ENCODE assay signal across 15 cellular contexts in genomic region chr6:159056432-159056831, GRCh38. TPM values are rescaled to one million over a fixed set of nuclear protein-coding genes. Genes with fewer than 3 reads are reported as not detected.
DNase-seq lines count a peak whose midpoint lies in the region; ATAC-seq and TF ChIP-seq lines count a peak whose summit lies in the region.
"Had no signal": no experiment of that assay in that cellular context is flagged by ENCODE, and none has a peak within 500 bp of the region (broad histone marks: within the 10 kb centered on the region; RNA-seq: fewer than 3 reads in every experiment).

No MANE protein-coding gene starts in this region.

- H3K27ac Mint-ChIP-seq in activated naive CD4-positive, alpha-beta T cell treated with anti-CD3 and anti-CD28 coated beads for 36 hours = peak overlapping the region; percentile 91
- peak overlapping the region; percentile 81 for H3K27ac Mint-ChIP-seq in dendritic cell treated with granulocyte-macrophage colony-stimulating factor and Interleukin-4, amounts not matched to agents 40 ng/mL and 50 ng/mL, for 4 days
- peak overlapping the region; percentile 84 to 89 for H3K27ac Mint-ChIP-seq in stimulated activated naive CD8-positive, alpha-beta T cell treated with anti-CD3 and anti-CD28 coated beads, Interleukin-15, amount 100 ng/mL, for 72 hours
- H3K27ac Mint-ChIP-seq in chondrocyte (ENCODE audit: unreplicated experiment) = no peak overlapping the region

- H3K4me1 ChIP-seq in NT2/D1 (ENCODE audit: insufficient read depth, insufficient read length) = peaks cover 4% of the 10 kb centered on the region
- H3K4me1 ChIP-seq: vagina had no signal

- H3K9ac ChIP-seq in NT2/D1 (ENCODE audit: insufficient read length, low read depth) = no peak overlapping the region

- no peak overlapping the region for H3K4me3 ChIP-seq in NT2/D1 (ENCODE audit: insufficient read length, low read depth)
- H3K4me3 ChIP-seq: esophagus squamous epithelium, vagina had no signal

- H3K9me3 ChIP-seq in NT2/D1 (ENCODE audit: insufficient read depth, low read length) = no peaks in the 10 kb centered on the region; the same call in 1 of the 2 replicates
- H3K9me3 ChIP-seq: esophagus squamous epithelium, heart right ventricle, vagina had no signal

- peaks cover 64% of the 10 kb centered on the region for H3K4me1 Mint-ChIP-seq in activated naive CD4-positive, alpha-beta T cell treated with anti-CD3 and anti-CD28 coated beads for 36 hours (ENCODE audit: low read depth)
- peaks cover 70% of the 10 kb centered on the region for H3K4me1 Mint-ChIP-seq in dendritic cell treated with granulocyte-macrophage colony-stimulating factor and Interleukin-4, amounts not matched to agents 40 ng/mL and 50 ng/mL, for 4 days (ENCODE audit: low read depth)
- H3K4me1 Mint-ChIP-seq in stimulated activated naive CD8-positive, alpha-beta T cell treated with anti-CD3 and anti-CD28 coated beads, Interleukin-15, amount 100 ng/mL, for 72 hours = peaks cover 90% of the 10 kb centered on the region
- no peaks in the 10 kb centered on the region for H3K4me1 Mint-ChIP-seq in chondrocyte (ENCODE audit: low read depth)

- no peaks in the 10 kb centered on the region for H3K36me3 ChIP-seq in NT2/D1 (ENCODE audit: insufficient read depth, insufficient read length, low read length)
- H3K36me3 ChIP-seq: esophagus squamous epithelium, heart right ventricle, vagina had no signal

- TF ChIP-seq CTCF in chondrocyte (IDR thresholded peaks at IDR 0.05) = no peak

- H3K9me3 Mint-ChIP-seq in activated naive CD4-positive, alpha-beta T cell treated with anti-CD3 and anti-CD28 coated beads for 36 hours = no peaks in the 10 kb centered on the region
- no peaks in the 10 kb centered on the region for H3K9me3 Mint-ChIP-seq in dendritic cell treated with granulocyte-macrophage colony-stimulating factor and Interleukin-4, amounts not matched to agents 40 ng/mL and 50 ng/mL, for 4 days
- peaks cover 4 to 6% of the 10 kb centered on the region in 2 donors for H3K9me3 Mint-ChIP-seq in stimulated activated naive CD8-positive, alpha-beta T cell treated with anti-CD3 and anti-CD28 coated beads, Interleukin-15, amount 100 ng/mL, for 72 hours
- H3K9me3 Mint-ChIP-seq in chondrocyte (ENCODE audit: low read depth) = no peaks in the 10 kb centered on the region

- CTCF ChIA-PET in activated naive CD4-positive, alpha-beta T cell treated with anti-CD3 and anti-CD28 coated beads for 36 hours (lab: Charles Lee) = interaction anchor here (0.6 to 4.8 kb wide), 5 partner anchors 12 to 47 kb away, joined by 3 to 26 read pairs (median 6); partner anchors contain the start of gene TAGAP

- peak overlapping the region; percentile 22 for H3K4me3 Mint-ChIP-seq in activated naive CD4-positive, alpha-beta T cell treated with anti-CD3 and anti-CD28 coated beads for 36 hours
- peak overlapping the region; percentile 68 for H3K4me3 Mint-ChIP-seq in dendritic cell treated with granulocyte-macrophage colony-stimulating factor and Interleukin-4, amounts not matched to agents 40 ng/mL and 50 ng/mL, for 4 days
- peak overlapping the region; percentile 68 to 85 for H3K4me3 Mint-ChIP-seq in stimulated activated naive CD8-positive, alpha-beta T cell treated with anti-CD3 and anti-CD28 coated beads, Interleukin-15, amount 100 ng/mL, for 72 hours
- no peak overlapping the region for H3K4me3 Mint-ChIP-seq in chondrocyte (ENCODE audit: unreplicated experiment)

- no peaks in the 10 kb centered on the region for H3K27me3 Mint-ChIP-seq in activated naive CD4-positive, alpha-beta T cell treated with anti-CD3 and anti-CD28 coated beads for 36 hours (ENCODE audit: low read depth)
- H3K27me3 Mint-ChIP-seq in dendritic cell treated with granulocyte-macrophage colony-stimulating factor and Interleukin-4, amounts not matched to agents 40 ng/mL and 50 ng/mL, for 4 days = no peaks in the 10 kb centered on the region
- no peaks in the 10 kb centered on the region for H3K27me3 Mint-ChIP-seq in stimulated activated naive CD8-positive, alpha-beta T cell treated with anti-CD3 and anti-CD28 coated beads, Interleukin-15, amount 100 ng/mL, for 72 hours
- peaks cover 37% of the 10 kb centered on the region for H3K27me3 Mint-ChIP-seq in chondrocyte (ENCODE audit: low read depth)

- no peak for ATAC-seq in stimulated activated naive CD8-positive, alpha-beta T cell treated with anti-CD3 and anti-CD28 coated beads, Interleukin-15, amount 100 ng/mL, for 72 hours

- DNase-seq in activated naive CD4-positive, alpha-beta T cell treated with anti-CD3 and anti-CD28 coated beads for 36 hours = no peak
- no peak for DNase-seq in activated naive CD4-positive, alpha-beta T cell treated with anti-CD3 and anti-CD28 coated beads, Interleukin-2, amount 50 U/mL, for 16 hours
- DNase-seq in NT2/D1 (ENCODE audit: low read depth, low spot score) = peak; percentile 57
- DNase-seq in stimulated activated naive CD8-positive, alpha-beta T cell treated with anti-CD3 and anti-CD28 coated beads, Interleukin-15, amount 100 ng/mL, for 72 hours = no peak
- DNase-seq in chondrocyte (ENCODE audit: low spot score) = no peak
- DNase-seq in NCI-H128 (lab: John Stamatoyannopoulos, UW; ENCODE audit: unreplicated experiment) = no peak
- no peak for DNase-seq in MV-4-11 (lab: John Stamatoyannopoulos, UW)
- DNase-seq: dermis blood vessel endothelial cell; esophagus squamous epithelium; heart right ventricle; left cardiac atrium; NCI-H526 treated with DMSO at 0.1 percent for 48 hours; stimulated activated CD4-positive, alpha-beta T cell treated with anti-CD3 and anti-CD28 coated beads, Interleukin-1b, Interleukin-23, amount 100 ng/mL, for 48 hours had no signal

- H3K36me3 Mint-ChIP-seq in activated naive CD4-positive, alpha-beta T cell treated with anti-CD3 and anti-CD28 coated beads for 36 hours (ENCODE audit: low read depth) = peaks cover under 1% of the 10 kb centered on the region
- no peaks in the 10 kb centered on the region for H3K36me3 Mint-ChIP-seq in dendritic cell treated with granulocyte-macrophage colony-stimulating factor and Interleukin-4, amounts not matched to agents 40 ng/mL and 50 ng/mL, for 4 days (ENCODE audit: low read depth)
- H3K36me3 Mint-ChIP-seq in chondrocyte (ENCODE audit: low read depth) = no peaks in the 10 kb centered on the region

- intact Hi-C loops in activated naive CD4-positive, alpha-beta T cell treated with anti-CD3 and anti-CD28 coated beads for 36 hours (cut with micrococcal nuclease) = loop anchor here (5.0 kb wide), 1 partner anchor 204 kb away; no protein-coding TSS in a partner anchor
- intact Hi-C loops in dendritic cell treated with granulocyte-macrophage colony-stimulating factor and Interleukin-4, amounts not matched to agents 40 ng/mL and 50 ng/mL, for 4 days (cut with micrococcal nuclease) = no loop called here

- no peaks in the 10 kb centered on the region for H3K27me3 ChIP-seq in NT2/D1 (ENCODE audit: insufficient read depth, insufficient read length)
- H3K27me3 ChIP-seq: vagina had no signal

RNA-seq across cellular contexts. Expression of gene TAGAP, which starts 11.6 kb away (rescaled TPM):
- 10 to 100 TPM; 79.6 to 82.6 TPM for total RNA-seq in activated naive CD4-positive, alpha-beta T cell treated with anti-CD3 and anti-CD28 coated beads for 36 hours
- total RNA-seq in chondrocyte = not detected in 3 replicates
- total RNA-seq: dermis blood vessel endothelial cell had no signal

RNA-seq across cellular contexts. Expression of gene RSPH3, which starts 56.4 kb away (rescaled TPM):
- 1 to 10 TPM; 3.0 to 3.2 TPM for total RNA-seq in activated naive CD4-positive, alpha-beta T cell treated with anti-CD3 and anti-CD28 coated beads for 36 hours
- 8.3 to 10.0 TPM (median 8.7 TPM) in 3 replicates for total RNA-seq in chondrocyte

Comparison
In these comparisons a context has a peak if more than half of its experiments do, and no peak if none do; other contexts are left out.
1. RNA of gene TAGAP, which starts 11.6 kb away (total RNA-seq): 79.6 to 82.6 TPM in activated naive CD4-positive, alpha-beta T cell treated with anti-CD3 and anti-CD28 coated beads for 36 hours; not detected in chondrocyte; every median in the first group is over 10 times any median in the second.